23 cellular contexts compared by ENCODE assay signal in genomic region chr4:43360296-43360695, GRCh38.
"Had no signal": no experiment of that assay in that cellular context is flagged by ENCODE, and none has a peak within 500 bp of the region (broad histone marks: within the 10 kb centered on the region; RNA-seq: fewer than 3 reads in every experiment).

No MANE protein-coding gene starts in this region.

- H3K27ac Mint-ChIP-seq: naive thymus-derived CD8-positive, alpha-beta T cell; stimulated activated effector memory CD8-positive, alpha-beta T cell treated with anti-CD3 and anti-CD28 coated beads, Interleukin-12 subunit alpha, Interleukin-12 subunit beta, amount 100 ng/mL, for 72 hours had no signal

- H3K27me3 Mint-ChIP-seq: naive thymus-derived CD8-positive, alpha-beta T cell had no signal

- H3K4me3 Mint-ChIP-seq: naive thymus-derived CD8-positive, alpha-beta T cell; stimulated activated effector memory CD8-positive, alpha-beta T cell treated with anti-CD3 and anti-CD28 coated beads, Interleukin-12 subunit alpha, Interleukin-12 subunit beta, amount 100 ng/mL, for 72 hours had no signal

- H3K27ac ChIP-seq: coronary artery, heart left ventricle, neutrophil, right atrium auricular region, tibial nerve, upper lobe of right lung, vagina had no signal

- H3K27me3 ChIP-seq: heart left ventricle, neutrophil, right atrium auricular region, tibial nerve, upper lobe of right lung, vagina had no signal

- H3K36me3 ChIP-seq: heart left ventricle, neutrophil, right atrium auricular region, tibial nerve, upper lobe of right lung, vagina had no signal

- DNase-seq: effector CD4-positive, alpha-beta T cell; heart left ventricle; hypothalamus; islet precursor cell; mammary epithelial cell; mucosa of descending colon; naive thymus-derived CD8-positive, alpha-beta T cell; posterior cingulate gyrus; small intestine; stimulated activated CD4-positive, alpha-beta T cell treated with anti-CD3 and anti-CD28 coated beads, Interleukin-12 subunit alpha, Interleukin-12 subunit beta, amount 100 ng/mL, for 4 hours; stimulated activated CD4-positive, alpha-beta T cell treated with anti-CD3 and anti-CD28 coated beads, Interleukin-2, amount 100 ng/mL, for 48 hours; stimulated activated CD8-positive, alpha-beta memory T cell treated with anti-CD3 and anti-CD28 coated beads, Interleukin-4, amount 100 ng/mL, for 48 hours; stimulated activated naive CD8-positive, alpha-beta T cell treated with anti-CD3 and anti-CD28 coated beads, Interleukin-15, Interleukin-2, amounts not matched to agents 100 U/mL and 50 U/mL, for 24 hours; upper lobe of right lung had no signal

- H3K4me1 ChIP-seq: heart left ventricle, right atrium auricular region, tibial nerve, upper lobe of right lung, vagina had no signal

- H3K4me3 ChIP-seq: coronary artery, heart left ventricle, mucosa of descending colon, right atrium auricular region, tibial nerve, upper lobe of right lung, vagina had no signal

- H3K4me1 Mint-ChIP-seq: naive thymus-derived CD8-positive, alpha-beta T cell; stimulated activated effector memory CD8-positive, alpha-beta T cell treated with anti-CD3 and anti-CD28 coated beads, Interleukin-12 subunit alpha, Interleukin-12 subunit beta, amount 100 ng/mL, for 72 hours had no signal

- FAIRE-seq: frontal cortex, small intestine had no signal

- ATAC-seq: esophagus mucosa; heart left ventricle; left lobe of liver; mucosa of descending colon; naive thymus-derived CD8-positive, alpha-beta T cell; stimulated activated effector memory CD8-positive, alpha-beta T cell treated with anti-CD3 and anti-CD28 coated beads, Interleukin-12 subunit alpha, Interleukin-12 subunit beta, amount 100 ng/mL, for 72 hours; stimulated activated naive CD8-positive, alpha-beta T cell treated with anti-CD3 and anti-CD28 coated beads, Interleukin-15, Interleukin-2, amounts not matched to agents 100 U/mL and 50 U/mL, for 24 hours; upper lobe of right lung had no signal

- H3K36me3 Mint-ChIP-seq: naive thymus-derived CD8-positive, alpha-beta T cell; stimulated activated effector memory CD8-positive, alpha-beta T cell treated with anti-CD3 and anti-CD28 coated beads, Interleukin-12 subunit alpha, Interleukin-12 subunit beta, amount 100 ng/mL, for 72 hours had no signal

- H3K9me3 ChIP-seq: neutrophil, right atrium auricular region, upper lobe of right lung, vagina had no signal
